ENCODE assay signal across 20 cellular contexts in the genomic region with DNA sequence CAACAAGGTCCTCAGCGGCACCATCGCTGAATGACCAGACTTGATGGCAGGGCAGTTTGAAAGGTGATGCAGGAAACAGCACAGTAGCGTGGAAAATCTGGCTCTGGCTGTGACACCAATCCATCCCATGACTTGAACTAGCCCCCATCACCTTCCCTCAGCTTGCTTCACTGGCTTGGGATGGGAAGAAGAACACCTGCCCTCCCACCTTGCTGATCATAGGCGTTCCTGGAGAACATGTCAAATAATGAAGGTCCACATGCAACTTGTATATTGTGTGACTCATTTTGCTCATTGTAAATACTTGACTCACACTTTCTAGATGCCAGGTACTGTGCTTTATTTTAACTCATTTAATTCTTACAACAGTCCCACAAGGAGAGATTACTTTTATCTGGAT.
DNase-seq lines count a peak whose midpoint lies in the region; TF ChIP-seq lines count a peak whose summit lies in the region.
"Had no signal": no experiment of that assay in that cellular context is flagged by ENCODE, and none has a peak within 500 bp of the region (broad histone marks: within the 10 kb centered on the region; RNA-seq: fewer than 3 reads in every experiment).

No MANE protein-coding gene starts in this region.

- H3K79me2 ChIP-seq in PC-9 (ENCODE audit: low read depth), result no peaks in the 10 kb centered on the region

- H3K9me3 Mint-ChIP-seq in Calu3 (ENCODE audit: low read depth, unreplicated experiment), result no peaks in the 10 kb centered on the region

- H3K9me2 ChIP-seq in PC-9 (ENCODE audit: insufficient read depth), result peaks cover 4% of the 10 kb centered on the region; the same call in 1 of the 2 replicates

- CTCF ChIA-PET in Calu3 (lab: Charles Lee), result no interaction called here
- CTCF ChIA-PET in PC-9 (lab: Charles Lee), result no interaction called here

- peak overlapping the region; percentile 69 for H3K18ac ChIP-seq in neuronal stem cell (ENCODE audit: low read length)

- no peak overlapping the region for H3K14ac ChIP-seq in neuronal stem cell (ENCODE audit: low read length)

- H4K20me1 ChIP-seq in PC-9 (ENCODE audit: insufficient read depth), result no peaks in the 10 kb centered on the region

- POLR2A ChIA-PET in PC-9 (lab: Charles Lee; ENCODE audit: unreplicated experiment), result no interaction called here

- H2BK15ac ChIP-seq in neuronal stem cell (ENCODE audit: low read length), result peak overlapping the region; percentile 38

- no peaks in the 10 kb centered on the region for H3K27me3 ChIP-seq in PC-9 (ENCODE audit: insufficient read depth, low read depth)
- no peaks in the 10 kb centered on the region for H3K27me3 ChIP-seq in neuronal stem cell (ENCODE audit: control insufficient read depth in 3 of 3, insufficient read depth in 3 of 3, low read depth in 1 of 3, low read length in 3 of 3)

- no peak overlapping the region for H2AK5ac ChIP-seq in neuronal stem cell (ENCODE audit: low read depth, low read length)

- intact Hi-C loops in Calu3 (cut with micrococcal nuclease; ENCODE audit: unreplicated experiment) (no loop called here), PC-9 (cut with micrococcal nuclease; ENCODE audit: unreplicated experiment) (no loop called here)

- peaks cover 10% of the 10 kb centered on the region for H3F3A ChIP-seq in PC-9 (ENCODE audit: insufficient read depth, low read depth)

- H3K4me3 ChIP-seq in PC-9 (no peak overlapping the region), epithelial cell of esophagus (ENCODE audit: low read length) (no peak overlapping the region), neuronal stem cell (ENCODE audit: low read length in 2 of 2) (no peak overlapping the region), coronary artery (no peak overlapping the region)
- H3K4me3 ChIP-seq: GM23248 had no signal

- WGBS in neuronal stem cell (ENCODE audit: extremely low coverage in 2 of 2, insufficient read length in 2 of 2, insufficient replicate concordance in 1 of 2), 2 donors, result no CpG with 5 or more reads among the region's 4 CpGs

- BruUV-seq in Calu3 (replicated peaks; lab: Mats Ljungman, UMichigan), result no TSS peak
- no TSS peak for BruUV-seq in PC-9 (replicated peaks; lab: Mats Ljungman, UMichigan)

- H3K9me3 ChIP-seq in PC-9 (ENCODE audit: insufficient read depth, low read depth), result no peaks in the 10 kb centered on the region; the same call in 1 of the 2 replicates
- H3K9me3 ChIP-seq in neuronal stem cell (replicated peaks in 1 of 2; ENCODE audit: control insufficient read depth in 2 of 2, insufficient read depth in 1 of 2, low read depth in 1 of 2, low read length in 2 of 2), result no peaks in the 10 kb centered on the region

- H3K4me2 ChIP-seq in PC-9 (0 out of 2 replicates have a peak overlapping the region, but pooled peaks have one; percentile 11), neuronal stem cell (ENCODE audit: insufficient read depth, low read length, poor library complexity, severe bottlenecking) (no peak overlapping the region)
- H3K4me2 ChIP-seq: KMS-11 had no signal

- no peak overlapping the region for H2BK120ac ChIP-seq in neuronal stem cell (ENCODE audit: low read depth, low read length)

- H2BK5ac ChIP-seq in neuronal stem cell (ENCODE audit: low read length), result no peak overlapping the region

- DNase-seq in Calu3, result peak; percentile 5
- DNase-seq in PC-9, result peak in 1 of 2 experiments; percentile 67
- peak; percentile 81 for DNase-seq in epithelial cell of esophagus (ENCODE audit: low read depth)
- DNase-seq in neuronal stem cell (ENCODE audit: low spot score), result no peak
- no peak for DNase-seq in DMS 273 (lab: John Stamatoyannopoulos, UW; ENCODE audit: unreplicated experiment)
- no peak for DNase-seq in coronary artery (ENCODE audit: low spot score)
- DNase-seq in caudate nucleus (lab: John Stamatoyannopoulos, UW), result no peak
- DNase-seq: DMS79 treated with DMSO at 0.1 percent for 48 hours, GM23248, IMR-90, NCI-H1105 treated with DMSO at 0.1 percent for 48 hours, NCI-H1694, NCI-H2081, NCI-H2171, NCI-H345, NCI-H524, NCI-H774, Right ventricle myocardium superior had no signal

- H3K4me1 Mint-ChIP-seq in Calu3 (ENCODE audit: low read depth, unreplicated experiment), result peaks cover 16% of the 10 kb centered on the region

- no peak overlapping the region for H4K8ac ChIP-seq in neuronal stem cell (ENCODE audit: low read depth, low read length)

- H3K79me1 ChIP-seq in neuronal stem cell (ENCODE audit: low read depth, low read length), result no peaks in the 10 kb centered on the region

- peaks cover 27% of the 10 kb centered on the region for H3K4me1 ChIP-seq in PC-9 (replicated peaks; ENCODE audit: insufficient read depth)
- H3K4me1 ChIP-seq in neuronal stem cell (ENCODE audit: control insufficient read depth in 2 of 2, insufficient read depth in 1 of 2, low read depth in 1 of 2, low read length in 2 of 2), result no peaks in the 10 kb centered on the region

- H3K4me3 Mint-ChIP-seq in Calu3 (ENCODE audit: low read depth, unreplicated experiment), result no peak overlapping the region
- H3K4me3 Mint-ChIP-seq: CD14-positive monocyte had no signal

- no peak overlapping the region for H3K9ac ChIP-seq in neuronal stem cell (ENCODE audit: low read depth, low read length, poor library complexity)
- H3K9ac ChIP-seq: GM23248, KMS-11 had no signal

- TF ChIP-seq CTCF in Calu3 (IDR thresholded peaks at IDR 0.05; ENCODE audit: unreplicated experiment) (no peak), PC-9 (conservative IDR thresholded peaks at IDR 0.05) (no peak), epithelial cell of esophagus (IDR thresholded peaks at IDR 0.05; ENCODE audit: insufficient read depth, low read depth, low read length, missing control alignments) (no peak), coronary artery (IDR thresholded peaks at IDR 0.05) (no peak)

- no peak overlapping the region for H3K27ac Mint-ChIP-seq in Calu3 (ENCODE audit: unreplicated experiment)
- H3K27ac Mint-ChIP-seq: CD14-positive monocyte had no signal

- H3K27ac ChIP-seq in PC-9, result no peak overlapping the region
- no peak overlapping the region for H3K27ac ChIP-seq in neuronal stem cell (replicated peaks; ENCODE audit: low read length)
- H3K27ac ChIP-seq in coronary artery, result no peak overlapping the region
- H3K27ac ChIP-seq in caudate nucleus (ENCODE audit: low read depth, low read length), result no peak overlapping the region
- H3K27ac ChIP-seq: GM23248, KMS-11 had no signal

- no peaks in the 10 kb centered on the region for H3K36me3 Mint-ChIP-seq in Calu3 (ENCODE audit: insufficient read depth, unreplicated experiment)
- H3K36me3 Mint-ChIP-seq: CD14-positive monocyte had no signal

- no peak overlapping the region for H3K23ac ChIP-seq in neuronal stem cell (ENCODE audit: low read depth, low read length, poor library complexity)

- H2AFZ ChIP-seq in PC-9 (no peak overlapping the region), neuronal stem cell (ENCODE audit: low read length) (no peak overlapping the region)
- H2AFZ ChIP-seq: GM23248 had no signal

- H2BK12ac ChIP-seq in neuronal stem cell (ENCODE audit: low read length), result no peak overlapping the region

- H3K27me3 Mint-ChIP-seq in Calu3 (ENCODE audit: unreplicated experiment), result no peaks in the 10 kb centered on the region

- no peak overlapping the region for H3K4ac ChIP-seq in neuronal stem cell (ENCODE audit: low read length)

- no peak overlapping the region for H4K91ac ChIP-seq in neuronal stem cell (ENCODE audit: low read depth, low read length, poor library complexity)

- H3K36me3 ChIP-seq in PC-9 (ENCODE audit: low read depth) (no peaks in the 10 kb centered on the region), neuronal stem cell (replicated peaks in 1 of 2; ENCODE audit: control insufficient read depth in 2 of 2, insufficient read depth in 2 of 2, low read length in 2 of 2) (no peaks in the 10 kb centered on the region)

Comparison
In these comparisons a context has a peak if more than half of its experiments do, and no peak if none do; other contexts are left out.
1. DNase-seq: peak in Calu3 (single experiment) and epithelial cell of esophagus (single experiment); none in neuronal stem cell (single experiment), DMS 273 (single experiment), coronary artery (single experiment) and caudate nucleus (0 of 61).